Comparison of ENCODE assay signal across 10 cellular contexts in genomic region chr10:13340068-13340467, GRCh38. TPM values are rescaled to one million over a fixed set of nuclear protein-coding genes. Genes with fewer than 3 reads are reported as not detected.
DNase-seq lines count a peak whose midpoint lies in the region; ATAC-seq and TF ChIP-seq lines count a peak whose summit lies in the region.
"Had no signal": no experiment of that assay in that cellular context is flagged by ENCODE, and none has a peak within 500 bp of the region (broad histone marks: within the 10 kb centered on the region; RNA-seq: fewer than 3 reads in every experiment).

No MANE protein-coding gene starts in this region.

- peak overlapping the region; percentile 5 for H3K4me3 Mint-ChIP-seq in activated CD8-positive, alpha-beta T cell treated with anti-CD3 and anti-CD28 coated beads, Interleukin-2, amount 10 ng/mL, durations not matched to agents 7 days and 5 days
- H3K4me3 Mint-ChIP-seq in nephron: no peak overlapping the region

- H3K27me3 Mint-ChIP-seq in activated CD8-positive, alpha-beta T cell treated with anti-CD3 and anti-CD28 coated beads, Interleukin-2, amount 10 ng/mL, durations not matched to agents 7 days and 5 days (ENCODE audit: low read depth): no peaks in the 10 kb centered on the region
- no peaks in the 10 kb centered on the region for H3K27me3 Mint-ChIP-seq in nephron (ENCODE audit: low read depth)

- peak overlapping the region; percentile 48 for H3K27ac Mint-ChIP-seq in activated CD8-positive, alpha-beta T cell treated with anti-CD3 and anti-CD28 coated beads, Interleukin-2, amount 10 ng/mL, durations not matched to agents 7 days and 5 days
- H3K27ac Mint-ChIP-seq in nephron: peak overlapping the region in 2 of 3 experiments; percentile 45 to 67

- H3K9me3 ChIP-seq in sigmoid colon: no peaks in the 10 kb centered on the region

- POLR2A ChIA-PET in activated CD8-positive, alpha-beta T cell treated with anti-CD3 and anti-CD28 coated beads, Interleukin-2, amount 10 ng/mL, durations not matched to agents 7 days and 5 days (lab: Charles Lee): interaction anchor here (2.1 kb wide), 1 partner anchor 38 kb away, joined by 8 read pairs; no protein-coding TSS in a partner anchor

- no peak for TF ChIP-seq POLR2A in sigmoid colon (IDR thresholded peaks at IDR 0.05)

- H3K4me1 ChIP-seq in sigmoid colon: peaks cover 0 to 30% (median 24%) of the 10 kb centered on the region in 4 donors

- H3K4me3 ChIP-seq in sigmoid colon: no peak overlapping the region

- H3K36me3 ChIP-seq in sigmoid colon: peaks cover 0 to 13% (median 5%) of the 10 kb centered on the region in 4 donors

- no peak for TF ChIP-seq EP300 in sigmoid colon (IDR thresholded peaks at IDR 0.05)

- H3K36me3 Mint-ChIP-seq in activated CD8-positive, alpha-beta T cell treated with anti-CD3 and anti-CD28 coated beads, Interleukin-2, amount 10 ng/mL, durations not matched to agents 7 days and 5 days (ENCODE audit: low read depth): peaks cover 45% of the 10 kb centered on the region
- peaks cover 65% of the 10 kb centered on the region for H3K36me3 Mint-ChIP-seq in nephron (ENCODE audit: low read depth)

- peak; percentile 8 to 17 for ATAC-seq in activated CD4-positive, CD25-positive, alpha-beta regulatory T cell treated with anti-CD3 and anti-CD28 coated beads, Interleukin-2, amount 50 U/mL, for 24 hours
- ATAC-seq in HG03097 (IDR thresholded peaks at IDR 0.05; ENCODE audit: low FRiP score, unreplicated experiment) (peak; percentile 10), HG02571 (IDR thresholded peaks at IDR 0.05; ENCODE audit: unreplicated experiment) (no peak)
- ATAC-seq in activated CD8-positive, alpha-beta T cell treated with anti-CD3 and anti-CD28 coated beads, Interleukin-2, amount 10 ng/mL, durations not matched to agents 7 days and 5 days: no peak
- ATAC-seq: left colon had no signal

- CTCF ChIA-PET in activated CD8-positive, alpha-beta T cell treated with anti-CD3 and anti-CD28 coated beads, Interleukin-2, amount 10 ng/mL, durations not matched to agents 7 days and 5 days (lab: Charles Lee): interaction anchor here (1.0 to 1.4 kb wide), 2 partner anchors 13 to 37 kb away, joined by 4 read pairs; no protein-coding TSS in a partner anchor

- DNase-seq in activated CD4-positive, CD25-positive, alpha-beta regulatory T cell (lab: John Stamatoyannopoulos, UW): no peak
- no peak for DNase-seq in activated CD8-positive, alpha-beta T cell treated with anti-CD3 and anti-CD28 coated beads, Interleukin-2, amount 10 ng/mL, durations not matched to agents 7 days and 5 days
- no peak for DNase-seq in NCI-H1417 (lab: John Stamatoyannopoulos, UW)
- no peak for DNase-seq in sigmoid colon
- DNase-seq: left colon, NCI-H446 had no signal

- 80 to 88% methylated on average over 9 of the region's 9 CpGs for WGBS in sigmoid colon, 2 donors

- peak overlapping the region in 2 of 4 donors; percentile 51 to 55 for H3K27ac ChIP-seq in sigmoid colon

- H3K9me3 Mint-ChIP-seq in activated CD8-positive, alpha-beta T cell treated with anti-CD3 and anti-CD28 coated beads, Interleukin-2, amount 10 ng/mL, durations not matched to agents 7 days and 5 days (ENCODE audit: insufficient read depth): no peaks in the 10 kb centered on the region
- H3K9me3 Mint-ChIP-seq in nephron: no peaks in the 10 kb centered on the region

- intact Hi-C loops in sigmoid colon (cut with DNase I): no loop called here

- H3K27me3 ChIP-seq in sigmoid colon: no peaks in the 10 kb centered on the region

- no peak for TF ChIP-seq CTCF in nephron (IDR thresholded peaks at IDR 0.05; ENCODE audit: unreplicated experiment in 3 of 3)
- no peak for TF ChIP-seq CTCF in sigmoid colon (IDR thresholded peaks at IDR 0.05)

- peaks cover 33% of the 10 kb centered on the region for H3K4me1 Mint-ChIP-seq in activated CD8-positive, alpha-beta T cell treated with anti-CD3 and anti-CD28 coated beads, Interleukin-2, amount 10 ng/mL, durations not matched to agents 7 days and 5 days (ENCODE audit: low read depth)
- peaks cover 32% of the 10 kb centered on the region for H3K4me1 Mint-ChIP-seq in nephron

RNA-seq across cellular contexts. Expression of gene SEPHS1, which starts 8.0 kb away (rescaled TPM):
- 10 to 100 TPM; 63.5 to 64.0 TPM for total RNA-seq in activated CD8-positive, alpha-beta T cell treated with anti-CD3 and anti-CD28 coated beads, Interleukin-2, amount 10 ng/mL, durations not matched to agents 7 days and 5 days
- 10 to 100 TPM; 31.4 to 41.0 (median 37.6) TPM for total RNA-seq in sigmoid colon
- 10 to 100 TPM; 25.9 to 33.5 (median 32.4) TPM for polyA plus RNA-seq in sigmoid colon

RNA-seq across cellular contexts. Expression of gene PHYH, which starts 40.2 kb away (rescaled TPM):
- 10 to 100 TPM; 11.5 to 12.7 TPM for total RNA-seq in activated CD8-positive, alpha-beta T cell treated with anti-CD3 and anti-CD28 coated beads, Interleukin-2, amount 10 ng/mL, durations not matched to agents 7 days and 5 days
- 10 to 100 TPM; 39.9 to 48.1 (median 41.6) TPM for total RNA-seq in sigmoid colon
- 100 to 1,000 TPM in 1 of 3 donors, 10 to 100 TPM in 2; 23.3 to 193 (median 87.7) TPM for polyA plus RNA-seq in sigmoid colon

Comparison
In these comparisons a context has a peak if more than half of its experiments do, and no peak if none do; other contexts are left out.
1. ATAC-seq: peak in activated CD4-positive, CD25-positive, alpha-beta regulatory T cell treated with anti-CD3 and anti-CD28 coated beads, Interleukin-2, amount 50 U/mL, for 24 hours (2 of 2) and HG03097 (single experiment); none in activated CD8-positive, alpha-beta T cell treated with anti-CD3 and anti-CD28 coated beads, Interleukin-2, amount 10 ng/mL, durations not matched to agents 7 days and 5 days (single experiment) and HG02571 (single experiment).